ENCODE assay signal across 1 cellular context in the genomic region with DNA sequence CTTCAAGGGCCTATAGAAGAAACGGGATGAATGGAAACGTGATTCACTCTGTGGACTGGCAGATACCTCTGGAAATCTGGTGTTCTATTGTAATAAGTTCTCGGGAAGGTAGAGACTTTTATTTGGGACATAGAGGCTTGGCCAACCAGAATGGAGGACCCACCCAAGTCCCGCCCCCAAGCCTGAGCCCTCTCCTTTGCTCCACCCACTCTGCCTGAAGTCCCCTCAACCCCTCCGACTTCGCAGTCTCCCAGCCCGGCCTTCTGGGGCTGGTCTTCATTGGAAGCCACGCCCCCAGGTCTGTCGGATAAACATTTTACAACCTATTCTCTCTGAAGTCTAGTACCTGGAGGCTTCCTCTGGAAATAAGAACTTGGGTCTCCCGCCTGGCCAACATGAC.
TF ChIP-seq lines count a peak whose summit lies in the region.

No MANE protein-coding gene starts in this region.

TF ChIP-seq in endothelial cell of umbilical vein, 7 proteins besides CTCF, POLR2A, EP300 and RAD21 (continued from another document):
- TF ChIP-seq JUN (IDR thresholded peaks at IDR 0.05; ENCODE audit: borderline replicate concordance, insufficient read depth, insufficient read length, low read depth) (no peak), GATA2 (IDR thresholded peaks at IDR 0.05; ENCODE audit: insufficient read depth, insufficient read length, low read depth, low read length) (no peak), FOS (IDR thresholded peaks at IDR 0.05; ENCODE audit: borderline replicate concordance, insufficient read depth, low read length) (no peak), EZH2 (IDR thresholded peaks at IDR 0.05; ENCODE audit: borderline replicate concordance, low read depth, low read length, severe bottlenecking) (no peak)
